In the genomic region with DNA sequence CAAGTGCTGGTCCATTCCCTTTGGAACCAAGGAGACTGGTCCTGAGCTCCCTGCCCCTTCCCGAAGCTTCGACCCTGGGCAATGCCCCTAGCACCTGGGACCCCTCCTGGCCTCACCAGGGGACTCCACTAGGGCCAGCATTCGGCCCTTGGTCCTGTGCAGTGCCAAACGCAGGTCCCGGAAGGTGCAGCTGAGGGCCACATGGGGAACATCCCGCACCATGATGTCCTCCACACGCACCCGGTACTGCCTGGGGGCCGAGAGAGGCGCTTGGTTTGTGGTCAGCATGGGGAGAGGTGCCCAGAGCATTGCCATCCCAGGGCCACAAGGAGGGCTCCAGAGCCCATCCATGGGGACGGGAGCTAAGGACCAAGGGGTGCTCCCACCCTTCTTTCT, we compare ENCODE assay signal across 12 cellular contexts. TPM values are rescaled to one million over a fixed set of nuclear protein-coding genes. Genes with fewer than 3 reads are reported as not detected.
"Had no signal": no experiment of that assay in that cellular context is flagged by ENCODE, and none has a peak within 500 bp of the region (broad histone marks: within the 10 kb centered on the region; RNA-seq: fewer than 3 reads in every experiment).

No MANE protein-coding gene starts in this region.

- H3K4me3 ChIP-seq: cardiac muscle cell had no signal

- H3K27ac Mint-ChIP-seq: activated naive CD4-positive, alpha-beta T cell treated with anti-CD3 and anti-CD28 coated beads, Interleukin-2, amount 50 U/mL, for 72 hours; activated T-helper 1 cell treated with anti-CD3 and anti-CD28 coated beads, Interleukin-12 subunit alpha, Interleukin-12 subunit beta, Interleukin-2, Interleukin-4 antibody, amounts not matched to agents 30 ng/mL and 10 ng/mL and 1 ng/mL, durations not matched to agents 14 hours and 24 hours and 36 hours had no signal

- H3K27me3 ChIP-seq: brain microvascular endothelial cell, cardiac muscle cell, Peyer's patch had no signal

- H3K9ac ChIP-seq: SK-N-SH had no signal

- H3K9me3 ChIP-seq: Peyer's patch, SK-N-SH had no signal

- H3K27ac ChIP-seq: brain microvascular endothelial cell, cardiac muscle cell, VCaP had no signal

- H3K9me3 Mint-ChIP-seq: activated CD8-positive, alpha-beta T cell treated with anti-CD3 and anti-CD28 coated beads for 36 hours; activated naive CD4-positive, alpha-beta T cell treated with anti-CD3 and anti-CD28 coated beads, Interleukin-2, amount 50 U/mL, for 72 hours; activated T-cell treated with anti-CD3 and anti-CD28 coated beads, Interleukin-2, amount 50 U/mL, for 24 hours; activated T-helper 1 cell treated with anti-CD3 and anti-CD28 coated beads, Interleukin-12 subunit alpha, Interleukin-12 subunit beta, Interleukin-2, Interleukin-4 antibody, amounts not matched to agents 30 ng/mL and 10 ng/mL and 1 ng/mL, durations not matched to agents 14 hours and 24 hours and 36 hours had no signal

- H3K36me3 ChIP-seq: brain microvascular endothelial cell had no signal

- DNase-seq: brain microvascular endothelial cell, NCI-H1105, NCI-H2081 treated with DMSO at 0.1 percent for 48 hours had no signal

- H3K4me3 Mint-ChIP-seq: activated CD8-positive, alpha-beta T cell treated with anti-CD3 and anti-CD28 coated beads for 36 hours; activated T-cell treated with anti-CD3 and anti-CD28 coated beads, Interleukin-2, amount 50 U/mL, for 24 hours; activated T-helper 1 cell treated with anti-CD3 and anti-CD28 coated beads, Interleukin-12 subunit alpha, Interleukin-12 subunit beta, Interleukin-2, Interleukin-4 antibody, amounts not matched to agents 30 ng/mL and 10 ng/mL and 1 ng/mL, durations not matched to agents 14 hours and 24 hours and 36 hours had no signal

- H3K4me2 ChIP-seq: SK-N-SH had no signal

RNA-seq across cellular contexts. Expression of gene THPO, which starts 24.5 kb away (rescaled TPM):
- total RNA-seq: activated CD8-positive, alpha-beta T cell treated with anti-CD3 and anti-CD28 coated beads for 36 hours; activated naive CD4-positive, alpha-beta T cell treated with anti-CD3 and anti-CD28 coated beads, Interleukin-2, amount 50 U/mL, for 72 hours; activated T-helper 1 cell treated with anti-CD3 and anti-CD28 coated beads, Interleukin-12 subunit alpha, Interleukin-12 subunit beta, Interleukin-2, Interleukin-4 antibody, amounts not matched to agents 30 ng/mL and 10 ng/mL and 1 ng/mL, durations not matched to agents 14 hours and 24 hours and 36 hours; T-helper 2 cell treated with Interferon-gamma antibody and Interleukin-4, amounts not matched to agents 100 ng/mL and 5 ng/mL, for 36 hours had no signal

RNA-seq across cellular contexts. Expression of gene CHRD, which starts 26.3 kb away (rescaled TPM):
- total RNA-seq: activated CD8-positive, alpha-beta T cell treated with anti-CD3 and anti-CD28 coated beads for 36 hours; activated T-helper 1 cell treated with anti-CD3 and anti-CD28 coated beads, Interleukin-12 subunit alpha, Interleukin-12 subunit beta, Interleukin-2, Interleukin-4 antibody, amounts not matched to agents 30 ng/mL and 10 ng/mL and 1 ng/mL, durations not matched to agents 14 hours and 24 hours and 36 hours; T-helper 2 cell treated with Interferon-gamma antibody and Interleukin-4, amounts not matched to agents 100 ng/mL and 5 ng/mL, for 36 hours had no signal
